ENCODE assay signal across 8 cellular contexts in genomic region chr9:20640331-20641187, GRCh38. TPM values are rescaled to one million over a fixed set of nuclear protein-coding genes. Genes with fewer than 3 reads are reported as not detected.
DNase-seq lines count a peak whose midpoint lies in the region; ATAC-seq and TF ChIP-seq lines count a peak whose summit lies in the region.

No MANE protein-coding gene starts in this region.

- WGBS in right cardiac atrium: 72% methylated on average over 7 of the region's 7 CpGs

- ATAC-seq in HG02981 (IDR thresholded peaks at IDR 0.05; ENCODE audit: unreplicated experiment) (peak; percentile 85), right cardiac atrium (peak in 1 of 2 donors; percentile 50)

- no peaks in the 10 kb centered on the region for H3K9me3 ChIP-seq in right cardiac atrium (ENCODE audit: control insufficient read depth, low read length)
- no peaks in the 10 kb centered on the region for H3K9me3 ChIP-seq in ascending aorta

- H3K4me1 ChIP-seq in right cardiac atrium (ENCODE audit: control insufficient read depth, insufficient read depth, low read length): no peaks in the 10 kb centered on the region
- no peaks in the 10 kb centered on the region for H3K4me1 ChIP-seq in ascending aorta

- no peaks in the 10 kb centered on the region for H3K36me3 ChIP-seq in ascending aorta

- H3K27me3 ChIP-seq in right cardiac atrium (ENCODE audit: control insufficient read depth, insufficient read depth) (no peaks in the 10 kb centered on the region), ascending aorta (no peaks in the 10 kb centered on the region)

- peak; percentile 68 to 80 for DNase-seq in NCI-H2081 (lab: John Stamatoyannopoulos, UW)
- DNase-seq in NCI-H2081 treated with DMSO at 0.1 percent for 48 hours (lab: John Stamatoyannopoulos, UW): no peak
- peak; percentile 73 for DNase-seq in NCI-H345 (lab: John Stamatoyannopoulos, UW)
- peak; percentile 78 to 80 for DNase-seq in activated T-cell treated with anti-CD3 and anti-CD28 coated beads, Interleukin-2, amount 50 U/mL, for 48 hours
- peak; percentile 51 to 87 (median 75) for DNase-seq in right cardiac atrium
- DNase-seq in stimulated activated CD8-positive, alpha-beta memory T cell treated with anti-CD3 and anti-CD28 coated beads, Interleukin-15, amount 100 ng/mL, for 24 hours (ENCODE audit: low read depth): peak; percentile 20
- DNase-seq in ascending aorta (ENCODE audit: low spot score in 2 of 2): no peak

- intact Hi-C loops in right cardiac atrium (cut with DNase I): no loop called here
- intact Hi-C loops in ascending aorta (cut with DNase I): no loop called here

- TF ChIP-seq CTCF in ascending aorta (IDR thresholded peaks at IDR 0.05): no peak

- H3K27ac ChIP-seq in right cardiac atrium (ENCODE audit: low read length): no peak overlapping the region
- no peak overlapping the region for H3K27ac ChIP-seq in ascending aorta

- no peak overlapping the region for H3K4me3 ChIP-seq in right cardiac atrium (ENCODE audit: low read length)
- no peak overlapping the region for H3K4me3 ChIP-seq in ascending aorta

RNA-seq across cellular contexts. Expression of gene MLLT3, which starts 18.3 kb away (rescaled TPM):
- total RNA-seq in right cardiac atrium: 10 to 100 TPM in 1 of 4 donors, 1 to 10 TPM in 3; 5.8 to 14.0 (median 8.8) TPM
- polyA plus RNA-seq in right cardiac atrium: 7.5 TPM
- total RNA-seq in ascending aorta: 16.8 TPM

RNA-seq across cellular contexts. Expression of gene FOCAD, which starts 43.5 kb away (rescaled TPM):
- total RNA-seq in right cardiac atrium: 10 to 100 TPM; 29.4 to 40.5 (median 37.9) TPM
- 9.5 TPM for polyA plus RNA-seq in right cardiac atrium
- 64.3 TPM for total RNA-seq in ascending aorta

Comparison
In these comparisons a context has a peak if more than half of its experiments do, and no peak if none do; other contexts are left out.
1. DNase-seq: peak in NCI-H2081 (2 of 2), NCI-H345 (single experiment), activated T-cell treated with anti-CD3 and anti-CD28 coated beads, Interleukin-2, amount 50 U/mL, for 48 hours (2 of 2), right cardiac atrium (3 of 3) and stimulated activated CD8-positive, alpha-beta memory T cell treated with anti-CD3 and anti-CD28 coated beads, Interleukin-15, amount 100 ng/mL, for 24 hours (single experiment); none in NCI-H2081 treated with DMSO at 0.1 percent for 48 hours (single experiment) and ascending aorta (0 of 2).